Comparison of ENCODE assay signal across 1 cellular context in genomic region chr19:14116525-14116917, GRCh38.
TF ChIP-seq lines count a peak whose summit lies in the region.

No MANE protein-coding gene starts in this region.

TF ChIP-seq in GM23338, 12 proteins besides CTCF, POLR2A, EP300 and RAD21 (continued from another document):
- TF ChIP-seq ZNF462 (CRISPR knock-in tag; IDR thresholded peaks at IDR 0.05) (no peak), CREB1 (CRISPR knock-in tag; IDR thresholded peaks at IDR 0.05; ENCODE audit: low read depth) (no peak)
TF ChIP-seq in GM23338: peak in this region for 0.
